8 cellular contexts compared by ENCODE assay signal in the genomic region with DNA sequence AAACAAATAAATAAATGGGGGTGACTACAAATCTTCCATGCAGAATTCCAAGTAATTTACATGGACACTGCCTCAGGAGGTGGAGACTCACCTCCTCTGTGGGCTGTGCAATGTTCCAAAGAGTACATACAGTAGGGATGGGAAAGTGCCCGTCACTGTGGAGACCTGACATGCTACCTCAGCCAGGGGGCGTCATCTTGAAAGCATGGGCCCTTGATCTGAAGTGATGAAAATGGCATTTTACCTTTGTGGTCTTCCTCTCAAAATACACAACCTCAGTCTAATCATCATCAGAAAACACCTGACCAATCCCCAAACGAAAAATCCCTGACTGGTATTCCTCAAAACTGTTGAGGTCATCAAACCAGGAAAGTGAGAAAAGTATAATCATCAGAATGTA. TPM values are rescaled to one million over a fixed set of nuclear protein-coding genes. Genes with fewer than 3 reads are reported as not detected.
DNase-seq lines count a peak whose midpoint lies in the region; ATAC-seq lines count a peak whose summit lies in the region.

No MANE protein-coding gene starts in this region.

- H4K91ac ChIP-seq in neuronal stem cell (ENCODE audit: low read depth, low read length, poor library complexity) = no peak overlapping the region

- WGBS in neuronal stem cell (ENCODE audit: extremely low coverage in 2 of 2, insufficient read length in 2 of 2, insufficient replicate concordance in 1 of 2), 2 donors = no CpG with 5 or more reads among the region's 3 CpGs

- no peaks in the 10 kb centered on the region for H3K9me3 ChIP-seq in neuronal stem cell (replicated peaks in 1 of 2; ENCODE audit: control insufficient read depth in 2 of 2, insufficient read depth in 1 of 2, low read depth in 1 of 2, low read length in 2 of 2)

- no peak overlapping the region for H3K4me3 ChIP-seq in neuronal stem cell (ENCODE audit: low read length in 2 of 2)

- H3K27me3 ChIP-seq in neuronal stem cell (ENCODE audit: control insufficient read depth in 3 of 3, insufficient read depth in 3 of 3, low read depth in 1 of 3, low read length in 3 of 3) = no peaks in the 10 kb centered on the region

- ATAC-seq in HG03342 (IDR thresholded peaks at IDR 0.05; ENCODE audit: unreplicated experiment) = no peak

- no peak overlapping the region for H4K8ac ChIP-seq in neuronal stem cell (ENCODE audit: low read depth, low read length)

- no peak overlapping the region for H2BK15ac ChIP-seq in neuronal stem cell (ENCODE audit: low read length)

- no peak overlapping the region for H3K4ac ChIP-seq in neuronal stem cell (ENCODE audit: low read length)

- DNase-seq in NCI-H1436 (lab: John Stamatoyannopoulos, UW) (peak; percentile 20), NCI-H1436 treated with DMSO at 0.1 percent for 48 hours (lab: John Stamatoyannopoulos, UW) (no peak), HuH-7 (ENCODE audit: low spot score) (peak; percentile 75), left kidney (ENCODE audit: low read depth, low spot score) (peak; percentile 37), CD1c-positive myeloid dendritic cell (ENCODE audit: extremely low spot score) (no peak), neuronal stem cell (ENCODE audit: low spot score) (no peak)
- peak; percentile 12 to 13 for DNase-seq in activated CD4-positive, alpha-beta T cell treated with anti-CD3 and anti-CD28 coated beads, Interleukin-2, amount 50 U/mL, for 4 hours

- H2BK5ac ChIP-seq in neuronal stem cell (ENCODE audit: low read length) = no peak overlapping the region

- H3K27ac ChIP-seq in neuronal stem cell (replicated peaks; ENCODE audit: low read length) = no peak overlapping the region

- H3K4me1 ChIP-seq in neuronal stem cell (ENCODE audit: control insufficient read depth in 2 of 2, insufficient read depth in 1 of 2, low read depth in 1 of 2, low read length in 2 of 2) = no peaks in the 10 kb centered on the region

- no peak overlapping the region for H3K18ac ChIP-seq in neuronal stem cell (ENCODE audit: low read length)

- H3K14ac ChIP-seq in neuronal stem cell (ENCODE audit: low read length) = no peak overlapping the region

- H3K36me3 ChIP-seq in neuronal stem cell (replicated peaks in 1 of 2; ENCODE audit: control insufficient read depth in 2 of 2, insufficient read depth in 2 of 2, low read length in 2 of 2) = peaks cover 1 to 25% of the 10 kb centered on the region in 2 donors

- no peak overlapping the region for H3K23ac ChIP-seq in neuronal stem cell (ENCODE audit: low read depth, low read length, poor library complexity)

- H3K9ac ChIP-seq in neuronal stem cell (ENCODE audit: low read depth, low read length, poor library complexity) = no peak overlapping the region

- no peak overlapping the region for H2BK120ac ChIP-seq in neuronal stem cell (ENCODE audit: low read depth, low read length)

- no peak overlapping the region for H2AK5ac ChIP-seq in neuronal stem cell (ENCODE audit: low read depth, low read length)

- no peak overlapping the region for H2BK12ac ChIP-seq in neuronal stem cell (ENCODE audit: low read length)

- no peak overlapping the region for H3K4me2 ChIP-seq in neuronal stem cell (ENCODE audit: insufficient read depth, low read length, poor library complexity, severe bottlenecking)

- no peaks in the 10 kb centered on the region for H3K79me1 ChIP-seq in neuronal stem cell (ENCODE audit: low read depth, low read length)

- H2AFZ ChIP-seq in neuronal stem cell (ENCODE audit: low read length) = no peak overlapping the region

RNA-seq across cellular contexts. Expression of gene ANAPC7, which starts 48.4 kb away (rescaled TPM):
- 38.3 TPM for polyA plus RNA-seq in neuronal stem cell (2013, experiment 1 of 2)
- 38.9 TPM for polyA plus RNA-seq in neuronal stem cell (2013, experiment 2 of 2)

Comparison
In these comparisons a context has a peak if more than half of its experiments do, and no peak if none do; other contexts are left out.
1. DNase-seq: peak in NCI-H1436 (single experiment), HuH-7 (single experiment), activated CD4-positive, alpha-beta T cell treated with anti-CD3 and anti-CD28 coated beads, Interleukin-2, amount 50 U/mL, for 4 hours (2 of 2) and left kidney (single experiment); none in NCI-H1436 treated with DMSO at 0.1 percent for 48 hours (single experiment), CD1c-positive myeloid dendritic cell (single experiment) and neuronal stem cell (single experiment).